In the genomic region with DNA sequence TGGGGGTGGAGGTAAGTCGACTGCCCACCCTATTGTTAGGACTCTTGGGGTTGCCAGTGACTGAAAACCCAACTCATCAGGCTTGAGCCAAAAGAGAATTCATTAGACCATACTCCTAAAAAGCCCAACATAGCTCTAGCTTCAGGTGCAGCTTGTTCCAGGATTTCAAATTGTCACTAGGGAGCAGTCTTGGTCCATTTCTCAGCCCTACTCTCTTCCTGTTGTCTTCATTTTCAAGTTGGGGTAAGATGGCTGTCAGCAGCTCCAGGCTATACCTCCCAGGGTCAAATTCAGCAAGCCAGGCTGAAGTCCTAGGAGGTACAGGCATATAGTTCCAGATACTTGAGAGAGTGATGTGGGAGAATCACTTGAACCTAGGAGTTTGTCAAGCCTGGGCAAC, we compare ENCODE assay signal across 9 cellular contexts. TPM values are rescaled to one million over a fixed set of nuclear protein-coding genes. Genes with fewer than 3 reads are reported as not detected.
DNase-seq lines count a peak whose midpoint lies in the region; ATAC-seq and TF ChIP-seq lines count a peak whose summit lies in the region.
"Had no signal": no experiment of that assay in that cellular context is flagged by ENCODE, and none has a peak within 500 bp of the region (broad histone marks: within the 10 kb centered on the region; RNA-seq: fewer than 3 reads in every experiment).

No MANE protein-coding gene starts in this region.

- H2AFZ ChIP-seq in neural progenitor cell (replicated peaks): no peak overlapping the region

- DNase-seq in EL: peak; percentile 61
- DNase-seq in MV-4-11 (lab: John Stamatoyannopoulos, UW): peak; percentile 24
- DNase-seq in coronary artery (ENCODE audit: low spot score): no peak
- DNase-seq in neural progenitor cell (ENCODE audit: low spot score): peak; percentile 23
- DNase-seq in activated CD4-positive, alpha-beta T cell treated with anti-CD3 and anti-CD28 coated beads for 1 hour: no peak
- DNase-seq in NCI-H1417 treated with DMSO at 0.1 percent for 48 hours (lab: John Stamatoyannopoulos, UW): no peak
- DNase-seq in activated naive CD4-positive, alpha-beta T cell treated with Interleukin-2 at 50 U/mL for 16 hours: no peak
- DNase-seq: NCI-H2081 treated with DMSO at 0.1 percent for 48 hours had no signal

- H3K9me3 ChIP-seq in neural progenitor cell (ENCODE audit: low read depth): no peaks in the 10 kb centered on the region

- H3K27ac ChIP-seq in coronary artery (peak overlapping the region in 1 of 2 donors; percentile 75), neural progenitor cell (no peak overlapping the region)

- ATAC-seq in GM18517 (IDR thresholded peaks at IDR 0.05; ENCODE audit: unreplicated experiment): no peak

- H3K36me3 Mint-ChIP-seq in neural progenitor cell: no peaks in the 10 kb centered on the region

- no peak overlapping the region for H3K9ac ChIP-seq in neural progenitor cell

- no peaks in the 10 kb centered on the region for H3K36me3 ChIP-seq in neural progenitor cell

- no peaks in the 10 kb centered on the region for H3K79me2 ChIP-seq in neural progenitor cell (ENCODE audit: low read depth)

- peak; percentile 13 for TF ChIP-seq CTCF in coronary artery (IDR thresholded peaks at IDR 0.05)
- peak; percentile 47 for TF ChIP-seq CTCF in neural progenitor cell (IDR thresholded peaks at IDR 0.05)

- no peak overlapping the region for H3K4me3 Mint-ChIP-seq in neural progenitor cell

- H3K27me3 ChIP-seq in neural progenitor cell: peaks cover 17% of the 10 kb centered on the region

- H3K9me3 Mint-ChIP-seq in neural progenitor cell: no peaks in the 10 kb centered on the region

- H3K4me1 ChIP-seq in neural progenitor cell: no peaks in the 10 kb centered on the region

- H3K4me1 Mint-ChIP-seq in neural progenitor cell: no peaks in the 10 kb centered on the region

- H3K27ac Mint-ChIP-seq in neural progenitor cell: no peak overlapping the region

- H3K27me3 Mint-ChIP-seq in neural progenitor cell (ENCODE audit: insufficient read depth, low read depth): peaks cover 8% of the 10 kb centered on the region

- H3K4me2 ChIP-seq in neural progenitor cell: no peak overlapping the region

- H3F3A ChIP-seq in neural progenitor cell (ENCODE audit: low read depth): no peaks in the 10 kb centered on the region

- no peak overlapping the region for H3K4me3 ChIP-seq in coronary artery
- no peak overlapping the region for H3K4me3 ChIP-seq in neural progenitor cell

- H4K20me1 ChIP-seq in neural progenitor cell (ENCODE audit: low read depth): no peaks in the 10 kb centered on the region

RNA-seq across cellular contexts. Expression of gene COL13A1, which starts 14.9 kb away (rescaled TPM):
- total RNA-seq in neural progenitor cell (ENCODE audit: low replicate concordance): 1.3 and 9.5 TPM in 2 replicates

Comparison
In these comparisons a context has a peak if more than half of its experiments do, and no peak if none do; other contexts are left out.
1. DNase-seq: peak in EL (single experiment), MV-4-11 (single experiment) and neural progenitor cell (single experiment); none in coronary artery (single experiment), activated CD4-positive, alpha-beta T cell treated with anti-CD3 and anti-CD28 coated beads for 1 hour (single experiment), NCI-H1417 treated with DMSO at 0.1 percent for 48 hours (single experiment) and activated naive CD4-positive, alpha-beta T cell treated with Interleukin-2 at 50 U/mL for 16 hours (single experiment).